ENCODE assay signal across 15 cellular contexts in the genomic region with DNA sequence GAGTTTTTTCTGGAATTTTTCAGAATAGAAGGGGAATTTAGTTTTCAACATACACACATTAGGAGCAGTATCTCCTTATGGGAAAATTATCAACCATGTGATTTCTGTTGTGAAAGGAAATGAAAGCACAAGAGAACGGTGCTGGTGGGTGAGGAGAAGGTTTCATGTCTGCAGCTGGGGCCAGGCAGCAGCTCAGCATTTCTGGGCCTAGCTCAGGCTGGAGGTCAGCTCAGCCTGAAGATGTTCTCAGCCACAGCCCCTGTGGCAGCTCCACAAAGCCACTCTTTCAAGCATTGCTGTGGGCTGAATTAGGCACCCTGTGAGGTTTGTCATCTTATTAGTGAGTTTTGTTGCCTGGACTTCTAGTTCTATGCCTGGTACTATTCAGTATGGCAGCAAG.
DNase-seq lines count a peak whose midpoint lies in the region; ATAC-seq, FAIRE-seq and TF ChIP-seq lines count a peak whose summit lies in the region.
"Had no signal": no experiment of that assay in that cellular context is flagged by ENCODE, and none has a peak within 500 bp of the region (broad histone marks: within the 10 kb centered on the region; RNA-seq: fewer than 3 reads in every experiment).

No MANE protein-coding gene starts in this region.

- intact Hi-C loops in left ventricle myocardium inferior (cut with micrococcal nuclease): no loop called here

- H3K36me3 ChIP-seq in left ventricle myocardium inferior: no peaks in the 10 kb centered on the region
- H3K36me3 ChIP-seq: tibial artery had no signal

- H3K9me3 ChIP-seq in left ventricle myocardium inferior (replicated peaks): peaks cover 21% of the 10 kb centered on the region
- H3K9me3 ChIP-seq: tibial artery had no signal

- no peak overlapping the region for H3K4me3 ChIP-seq in left ventricle myocardium inferior
- H3K4me3 ChIP-seq: tibial artery had no signal

- H3K27me3 ChIP-seq in left ventricle myocardium inferior (ENCODE audit: low read depth): no peaks in the 10 kb centered on the region
- H3K27me3 ChIP-seq: tibial artery had no signal

- POLR2A ChIA-PET in GM10248 (lab: Yijun Ruan, JAX): no interaction called here

- no peak overlapping the region for H3K27ac ChIP-seq in left ventricle myocardium inferior (replicated peaks)
- H3K27ac ChIP-seq: tibial artery had no signal

- CTCF ChIA-PET in GM10248 (lab: Yijun Ruan, JAX): interaction anchor here (1.2 kb wide), 1 partner anchor 15 kb away, joined by 3 read pairs; no protein-coding TSS in a partner anchor

- TF ChIP-seq CTCF in GM10248 (IDR thresholded peaks at IDR 0.05; ENCODE audit: control extremely low read depth, extremely low read depth, low read depth, missing control alignments) (no peak), left ventricle myocardium inferior (IDR thresholded peaks at IDR 0.05; ENCODE audit: borderline replicate concordance) (no peak)

- DNase-seq in GM10248 (ENCODE audit: extremely low spot score) (peak; percentile 48), GM19239 (ENCODE audit: insufficient read length, low spot score) (peak; percentile 15), left ventricle myocardium inferior (no peak), NCI-H446 treated with DMSO at 0.1 percent for 48 hours (lab: John Stamatoyannopoulos, UW) (no peak), NCI-H2196 (lab: John Stamatoyannopoulos, UW; ENCODE audit: unreplicated experiment) (no peak), DMS 273 (lab: John Stamatoyannopoulos, UW; ENCODE audit: unreplicated experiment) (no peak)
- DNase-seq: activated CD8-positive, alpha-beta T cell treated with anti-CD3 and anti-CD28 coated beads, Interleukin-2, amount 10 ng/mL, durations not matched to agents 7 days and 5 days; activated gamma-delta T cell; NCI-H187; NCI-H82; SIG-M5; tibial artery had no signal

- ATAC-seq in GM21737 (IDR thresholded peaks at IDR 0.05; ENCODE audit: unreplicated experiment): peak; percentile 72
- peak; percentile 77 for ATAC-seq in HG03280 (IDR thresholded peaks at IDR 0.05; ENCODE audit: unreplicated experiment)
- ATAC-seq: activated CD8-positive, alpha-beta T cell treated with anti-CD3 and anti-CD28 coated beads, Interleukin-2, amount 10 ng/mL, durations not matched to agents 7 days and 5 days had no signal

- H3K4me1 ChIP-seq in left ventricle myocardium inferior: no peaks in the 10 kb centered on the region
- H3K4me1 ChIP-seq: tibial artery had no signal

- FAIRE-seq in GM19239 (lab: Jason Lieb, UNC): peak; percentile 89
- FAIRE-seq: TTC549 had no signal

Comparison
In these comparisons a context has a peak if more than half of its experiments do, and no peak if none do; other contexts are left out.
1. DNase-seq: peak in GM10248 (single experiment) and GM19239 (single experiment); none in left ventricle myocardium inferior (single experiment), NCI-H446 treated with DMSO at 0.1 percent for 48 hours (single experiment), NCI-H2196 (single experiment) and DMS 273 (single experiment).